Comparison of ENCODE assay signal across 1 cellular context in the genomic region with DNA sequence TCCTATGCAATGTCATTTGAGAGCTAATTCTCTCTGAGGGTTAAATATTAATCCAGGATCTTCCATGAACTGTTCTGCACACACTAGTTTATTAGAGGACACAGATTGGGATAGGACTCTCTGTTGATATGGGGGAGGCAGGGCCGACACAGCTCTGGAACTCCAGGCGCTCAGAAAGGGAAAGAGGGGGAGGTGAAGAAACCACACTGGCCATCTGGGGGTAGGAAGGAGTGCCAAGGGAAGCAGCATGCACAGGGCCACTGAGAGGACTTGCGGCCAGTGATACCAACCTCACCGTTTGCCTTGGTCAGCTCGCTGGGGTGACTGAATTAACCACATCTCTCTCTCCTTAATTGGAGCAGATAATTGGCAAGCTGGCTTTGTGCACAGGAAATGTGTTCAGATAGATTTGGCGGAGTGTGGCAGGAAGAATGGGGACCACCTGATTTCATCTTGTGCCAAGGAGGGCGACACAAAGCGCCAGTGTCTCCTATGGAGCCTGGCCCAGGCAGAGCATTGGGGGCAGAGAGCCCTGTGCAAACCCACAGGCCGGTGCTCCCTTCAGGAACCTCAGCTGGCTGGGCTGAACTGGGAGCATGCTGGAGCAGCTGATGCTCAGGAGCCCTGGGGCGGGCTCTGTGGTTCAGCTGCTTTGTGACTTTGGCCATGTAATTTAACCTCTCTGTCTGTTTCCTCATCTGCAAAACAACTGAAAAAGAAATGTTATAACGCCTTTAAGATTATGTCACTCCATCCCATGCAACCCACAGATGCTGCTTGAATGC.
TF ChIP-seq lines count a peak whose summit lies in the region.

No MANE protein-coding gene starts in this region.

TF ChIP-seq in HepG2, 621 proteins besides CTCF, POLR2A, EP300 and RAD21 (continued from another document and continues in another):
- TF ChIP-seq, protein P1, sequence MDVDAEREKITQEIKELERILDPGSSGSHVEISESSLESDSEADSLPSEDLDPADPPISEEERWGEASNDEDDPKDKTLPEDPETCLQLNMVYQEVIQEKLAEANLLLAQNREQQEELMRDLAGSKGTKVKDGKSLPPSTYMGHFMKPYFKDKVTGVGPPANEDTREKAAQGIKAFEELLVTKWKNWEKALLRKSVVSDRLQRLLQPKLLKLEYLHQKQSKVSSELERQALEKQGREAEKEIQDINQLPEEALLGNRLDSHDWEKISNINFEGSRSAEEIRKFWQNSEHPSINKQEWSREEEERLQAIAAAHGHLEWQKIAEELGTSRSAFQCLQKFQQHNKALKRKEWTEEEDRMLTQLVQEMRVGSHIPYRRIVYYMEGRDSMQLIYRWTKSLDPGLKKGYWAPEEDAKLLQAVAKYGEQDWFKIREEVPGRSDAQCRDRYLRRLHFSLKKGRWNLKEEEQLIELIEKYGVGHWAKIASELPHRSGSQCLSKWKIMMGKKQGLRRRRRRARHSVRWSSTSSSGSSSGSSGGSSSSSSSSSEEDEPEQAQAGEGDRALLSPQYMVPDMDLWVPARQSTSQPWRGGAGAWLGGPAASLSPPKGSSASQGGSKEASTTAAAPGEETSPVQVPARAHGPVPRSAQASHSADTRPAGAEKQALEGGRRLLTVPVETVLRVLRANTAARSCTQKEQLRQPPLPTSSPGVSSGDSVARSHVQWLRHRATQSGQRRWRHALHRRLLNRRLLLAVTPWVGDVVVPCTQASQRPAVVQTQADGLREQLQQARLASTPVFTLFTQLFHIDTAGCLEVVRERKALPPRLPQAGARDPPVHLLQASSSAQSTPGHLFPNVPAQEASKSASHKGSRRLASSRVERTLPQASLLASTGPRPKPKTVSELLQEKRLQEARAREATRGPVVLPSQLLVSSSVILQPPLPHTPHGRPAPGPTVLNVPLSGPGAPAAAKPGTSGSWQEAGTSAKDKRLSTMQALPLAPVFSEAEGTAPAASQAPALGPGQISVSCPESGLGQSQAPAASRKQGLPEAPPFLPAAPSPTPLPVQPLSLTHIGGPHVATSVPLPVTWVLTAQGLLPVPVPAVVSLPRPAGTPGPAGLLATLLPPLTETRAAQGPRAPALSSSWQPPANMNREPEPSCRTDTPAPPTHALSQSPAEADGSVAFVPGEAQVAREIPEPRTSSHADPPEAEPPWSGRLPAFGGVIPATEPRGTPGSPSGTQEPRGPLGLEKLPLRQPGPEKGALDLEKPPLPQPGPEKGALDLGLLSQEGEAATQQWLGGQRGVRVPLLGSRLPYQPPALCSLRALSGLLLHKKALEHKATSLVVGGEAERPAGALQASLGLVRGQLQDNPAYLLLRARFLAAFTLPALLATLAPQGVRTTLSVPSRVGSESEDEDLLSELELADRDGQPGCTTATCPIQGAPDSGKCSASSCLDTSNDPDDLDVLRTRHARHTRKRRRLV (CRISPR knock-in tag; IDR thresholded peaks at IDR 0.05): no peak
- TF ChIP-seq ZBTB42 (CRISPR knock-in tag; IDR thresholded peaks at IDR 0.05): no peak
- TF ChIP-seq ZSCAN21 (CRISPR knock-in tag; IDR thresholded peaks at IDR 0.05; ENCODE audit: borderline replicate concordance): no peak
- TF ChIP-seq ZNF567 (CRISPR knock-in tag; IDR thresholded peaks at IDR 0.05; ENCODE audit: borderline replicate concordance): no peak
- TF ChIP-seq, protein P2, sequence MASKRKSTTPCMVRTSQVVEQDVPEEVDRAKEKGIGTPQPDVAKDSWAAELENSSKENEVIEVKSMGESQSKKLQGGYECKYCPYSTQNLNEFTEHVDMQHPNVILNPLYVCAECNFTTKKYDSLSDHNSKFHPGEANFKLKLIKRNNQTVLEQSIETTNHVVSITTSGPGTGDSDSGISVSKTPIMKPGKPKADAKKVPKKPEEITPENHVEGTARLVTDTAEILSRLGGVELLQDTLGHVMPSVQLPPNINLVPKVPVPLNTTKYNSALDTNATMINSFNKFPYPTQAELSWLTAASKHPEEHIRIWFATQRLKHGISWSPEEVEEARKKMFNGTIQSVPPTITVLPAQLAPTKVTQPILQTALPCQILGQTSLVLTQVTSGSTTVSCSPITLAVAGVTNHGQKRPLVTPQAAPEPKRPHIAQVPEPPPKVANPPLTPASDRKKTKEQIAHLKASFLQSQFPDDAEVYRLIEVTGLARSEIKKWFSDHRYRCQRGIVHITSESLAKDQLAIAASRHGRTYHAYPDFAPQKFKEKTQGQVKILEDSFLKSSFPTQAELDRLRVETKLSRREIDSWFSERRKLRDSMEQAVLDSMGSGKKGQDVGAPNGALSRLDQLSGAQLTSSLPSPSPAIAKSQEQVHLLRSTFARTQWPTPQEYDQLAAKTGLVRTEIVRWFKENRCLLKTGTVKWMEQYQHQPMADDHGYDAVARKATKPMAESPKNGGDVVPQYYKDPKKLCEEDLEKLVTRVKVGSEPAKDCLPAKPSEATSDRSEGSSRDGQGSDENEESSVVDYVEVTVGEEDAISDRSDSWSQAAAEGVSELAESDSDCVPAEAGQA (IDR thresholded peaks at IDR 0.05; ENCODE audit: low read depth): no peak
- TF ChIP-seq, protein P2 (CRISPR knock-in tag; IDR thresholded peaks at IDR 0.05; ENCODE audit: borderline replicate concordance): no peak
- TF ChIP-seq ZNF235 (CRISPR knock-in tag; IDR thresholded peaks at IDR 0.05; ENCODE audit: borderline replicate concordance): no peak
- TF ChIP-seq, protein P3, sequence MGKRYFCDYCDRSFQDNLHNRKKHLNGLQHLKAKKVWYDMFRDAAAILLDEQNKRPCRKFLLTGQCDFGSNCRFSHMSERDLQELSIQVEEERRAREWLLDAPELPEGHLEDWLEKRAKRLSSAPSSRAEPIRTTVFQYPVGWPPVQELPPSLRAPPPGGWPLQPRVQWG (CRISPR knock-in tag; IDR thresholded peaks at IDR 0.05; ENCODE audit: borderline replicate concordance, low read depth): no peak
- TF ChIP-seq ZNF460 (CRISPR knock-in tag; IDR thresholded peaks at IDR 0.05; ENCODE audit: borderline replicate concordance): no peak
- 0 out of 2 replicates have a peak, but pooled peaks have one; percentile 34 for TF ChIP-seq ZNF383 (CRISPR knock-in tag; IDR thresholded peaks at IDR 0.05; ENCODE audit: borderline replicate concordance)
- peak; percentile 71 for TF ChIP-seq RXRB (CRISPR knock-in tag; IDR thresholded peaks at IDR 0.05; ENCODE audit: borderline replicate concordance)
- no peak; the same call in 1 of the 2 replicates for TF ChIP-seq KDM5B (CRISPR knock-in tag; IDR thresholded peaks at IDR 0.05; ENCODE audit: borderline replicate concordance)
- 0 out of 2 replicates have a peak, but pooled peaks have one; percentile 4 for TF ChIP-seq SIX4 (CRISPR knock-in tag; IDR thresholded peaks at IDR 0.05)
- TF ChIP-seq POLR2AphosphoS2 (IDR thresholded peaks at IDR 0.05; ENCODE audit: low read depth, low read length): no peak
- no peak for TF ChIP-seq SMYD3 (CRISPR knock-in tag; IDR thresholded peaks at IDR 0.05)
- no peak for TF ChIP-seq SP1 (IDR thresholded peaks at IDR 0.05)
- TF ChIP-seq SP1 (CRISPR knock-in tag; IDR thresholded peaks at IDR 0.05): no peak
- TF ChIP-seq, protein P4, sequence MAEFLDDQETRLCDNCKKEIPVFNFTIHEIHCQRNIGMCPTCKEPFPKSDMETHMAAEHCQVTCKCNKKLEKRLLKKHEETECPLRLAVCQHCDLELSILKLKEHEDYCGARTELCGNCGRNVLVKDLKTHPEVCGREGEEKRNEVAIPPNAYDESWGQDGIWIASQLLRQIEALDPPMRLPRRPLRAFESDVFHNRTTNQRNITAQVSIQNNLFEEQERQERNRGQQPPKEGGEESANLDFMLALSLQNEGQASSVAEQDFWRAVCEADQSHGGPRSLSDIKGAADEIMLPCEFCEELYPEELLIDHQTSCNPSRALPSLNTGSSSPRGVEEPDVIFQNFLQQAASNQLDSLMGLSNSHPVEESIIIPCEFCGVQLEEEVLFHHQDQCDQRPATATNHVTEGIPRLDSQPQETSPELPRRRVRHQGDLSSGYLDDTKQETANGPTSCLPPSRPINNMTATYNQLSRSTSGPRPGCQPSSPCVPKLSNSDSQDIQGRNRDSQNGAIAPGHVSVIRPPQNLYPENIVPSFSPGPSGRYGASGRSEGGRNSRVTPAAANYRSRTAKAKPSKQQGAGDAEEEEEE (CRISPR knock-in tag; IDR thresholded peaks at IDR 0.05; ENCODE audit: borderline replicate concordance): no peak
- no peak for TF ChIP-seq CHD2 (IDR thresholded peaks at IDR 0.05; ENCODE audit: low read depth, low read length)
- TF ChIP-seq ZBTB7B (CRISPR knock-in tag; IDR thresholded peaks at IDR 0.05): peak; percentile 5; the same call in 1 of the 2 replicates
- no peak for TF ChIP-seq ZNF660 (CRISPR knock-in tag; IDR thresholded peaks at IDR 0.05; ENCODE audit: borderline replicate concordance, low read depth)
- TF ChIP-seq ZNF883 (CRISPR knock-in tag; IDR thresholded peaks at IDR 0.05; ENCODE audit: not compliant biosample characterization): no peak
- TF ChIP-seq HNRNPK (IDR thresholded peaks at IDR 0.05; ENCODE audit: low read depth, low read length, poor library complexity, severe bottlenecking): no peak
- TF ChIP-seq ZNF225 (CRISPR knock-in tag; IDR thresholded peaks at IDR 0.05): no peak
- TF ChIP-seq, protein P5, sequence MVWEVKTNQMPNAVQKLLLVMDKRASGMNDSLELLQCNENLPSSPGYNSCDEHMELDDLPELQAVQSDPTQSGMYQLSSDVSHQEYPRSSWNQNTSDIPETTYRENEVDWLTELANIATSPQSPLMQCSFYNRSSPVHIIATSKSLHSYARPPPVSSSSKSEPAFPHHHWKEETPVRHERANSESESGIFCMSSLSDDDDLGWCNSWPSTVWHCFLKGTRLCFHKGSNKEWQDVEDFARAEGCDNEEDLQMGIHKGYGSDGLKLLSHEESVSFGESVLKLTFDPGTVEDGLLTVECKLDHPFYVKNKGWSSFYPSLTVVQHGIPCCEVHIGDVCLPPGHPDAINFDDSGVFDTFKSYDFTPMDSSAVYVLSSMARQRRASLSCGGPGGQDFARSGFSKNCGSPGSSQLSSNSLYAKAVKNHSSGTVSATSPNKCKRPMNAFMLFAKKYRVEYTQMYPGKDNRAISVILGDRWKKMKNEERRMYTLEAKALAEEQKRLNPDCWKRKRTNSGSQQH (CRISPR knock-in tag; IDR thresholded peaks at IDR 0.05; ENCODE audit: low read depth): no peak
- TF ChIP-seq SNAPC2 (CRISPR knock-in tag; IDR thresholded peaks at IDR 0.05): no peak
- TF ChIP-seq, protein P6, sequence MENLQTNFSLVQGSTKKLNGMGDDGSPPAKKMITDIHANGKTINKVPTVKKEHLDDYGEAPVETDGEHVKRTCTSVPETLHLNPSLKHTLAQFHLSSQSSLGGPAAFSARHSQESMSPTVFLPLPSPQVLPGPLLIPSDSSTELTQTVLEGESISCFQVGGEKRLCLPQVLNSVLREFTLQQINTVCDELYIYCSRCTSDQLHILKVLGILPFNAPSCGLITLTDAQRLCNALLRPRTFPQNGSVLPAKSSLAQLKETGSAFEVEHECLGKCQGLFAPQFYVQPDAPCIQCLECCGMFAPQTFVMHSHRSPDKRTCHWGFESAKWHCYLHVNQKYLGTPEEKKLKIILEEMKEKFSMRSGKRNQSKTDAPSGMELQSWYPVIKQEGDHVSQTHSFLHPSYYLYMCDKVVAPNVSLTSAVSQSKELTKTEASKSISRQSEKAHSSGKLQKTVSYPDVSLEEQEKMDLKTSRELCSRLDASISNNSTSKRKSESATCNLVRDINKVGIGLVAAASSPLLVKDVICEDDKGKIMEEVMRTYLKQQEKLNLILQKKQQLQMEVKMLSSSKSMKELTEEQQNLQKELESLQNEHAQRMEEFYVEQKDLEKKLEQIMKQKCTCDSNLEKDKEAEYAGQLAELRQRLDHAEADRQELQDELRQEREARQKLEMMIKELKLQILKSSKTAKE (CRISPR knock-in tag; IDR thresholded peaks at IDR 0.05; ENCODE audit: borderline replicate concordance): no peak
- TF ChIP-seq GABPB1 (CRISPR knock-in tag; IDR thresholded peaks at IDR 0.05): peak; percentile 9; the same call in 1 of the 2 replicates
- no peak for TF ChIP-seq EHMT2 (IDR thresholded peaks at IDR 0.05; ENCODE audit: borderline replicate concordance, low read depth, low read length)
- TF ChIP-seq SALL1 (CRISPR knock-in tag; IDR thresholded peaks at IDR 0.05): peak; percentile 82
- 0 out of 2 replicates have a peak, but pooled peaks have one; percentile 51 for TF ChIP-seq ZNF264 (CRISPR knock-in tag; IDR thresholded peaks at IDR 0.05)
- TF ChIP-seq PPARG (CRISPR knock-in tag; conservative IDR thresholded peaks at IDR 0.05): no peak; the same call in 1 of the 2 replicates
- TF ChIP-seq ZC3H4 (CRISPR knock-in tag; IDR thresholded peaks at IDR 0.05; ENCODE audit: borderline replicate concordance): no peak; the same call in 1 of the 2 replicates
- TF ChIP-seq MYNN (CRISPR knock-in tag; IDR thresholded peaks at IDR 0.05; ENCODE audit: low read depth): no peak
- TF ChIP-seq ZNF629 (CRISPR knock-in tag; conservative IDR thresholded peaks at IDR 0.05): no peak
- no peak for TF ChIP-seq ZNF781 (CRISPR knock-in tag; IDR thresholded peaks at IDR 0.05; ENCODE audit: borderline replicate concordance, not compliant biosample characterization)
- no peak for TF ChIP-seq NONO (IDR thresholded peaks at IDR 0.05)
- TF ChIP-seq NONO (CRISPR knock-in tag; conservative IDR thresholded peaks at IDR 0.05): no peak
